In genomic region chr12:56630180-56630632, GRCh38 we compare ENCODE assay signal across 8 cellular contexts. TPM values are rescaled to one million over a fixed set of nuclear protein-coding genes. Genes with fewer than 3 reads are reported as not detected.
DNase-seq lines count a peak whose midpoint lies in the region; ATAC-seq and TF ChIP-seq lines count a peak whose summit lies in the region.

BAZ2A (minus strand) TSS chr12:56630326; CDS start chr12:56617530, 12,796 bp downstream.

- TF ChIP-seq CTCF in H9 (conservative IDR thresholded peaks at IDR 0.05) (no peak), MM.1S (IDR thresholded peaks at IDR 0.05; ENCODE audit: low read length) (no peak), fibroblast of villous mesenchyme (IDR thresholded peaks at IDR 0.05; ENCODE audit: insufficient read depth, low read depth, low read length) (no peak), nephron (IDR thresholded peaks at IDR 0.05; ENCODE audit: unreplicated experiment in 3 of 3) (no peak)

- no peak within 1 kb of the TSS for H2BK12ac ChIP-seq in H9 (ENCODE audit: insufficient read length, low read depth, low read length)

- peaks cover 2% of the 10 kb centered on the region for H3K79me1 ChIP-seq in H9 (ENCODE audit: insufficient read depth, low read depth, low read length, poor library complexity, severe bottlenecking)

- peak; percentile 78 for ATAC-seq in stimulated activated naive CD8-positive, alpha-beta T cell treated with anti-CD3 and anti-CD28 coated beads, Interleukin-15, Interleukin-2, amounts not matched to agents 100 U/mL and 50 U/mL, for 24 hours

- H3K4me3 ChIP-seq in MM.1S (ENCODE audit: low read length): peak within 1 kb of the TSS; percentile 79
- H3K4me3 ChIP-seq in SJCRH30: peak within 1 kb of the TSS; percentile 90
- peak within 1 kb of the TSS; percentile 79 for H3K4me3 ChIP-seq in fibroblast of villous mesenchyme (ENCODE audit: low read depth, low read length)

- H3K4me2 ChIP-seq in H9 (ENCODE audit: insufficient read depth, insufficient read length, low read length) (peak within 1 kb of the TSS; percentile 98), MM.1S (ENCODE audit: low read depth, low read length) (peak within 1 kb of the TSS; percentile 94)

- H3K27ac ChIP-seq in H9 (ENCODE audit: insufficient read length, low read depth, low read length) (no peak within 1 kb of the TSS), MM.1S (ENCODE audit: low read length) (peak within 1 kb of the TSS; percentile 85), SJCRH30 (peak within 1 kb of the TSS; percentile 63)

- H3K36me3 Mint-ChIP-seq in H9 (ENCODE audit: insufficient read depth in 1 of 3, low read depth in 3 of 3): peaks cover 2 to 16% (median 13%) of the 10 kb centered on the region in 3 experiments; a peak in 5 of 7 replicates
- H3K36me3 Mint-ChIP-seq in nephron (ENCODE audit: low read depth): peaks cover 14% of the 10 kb centered on the region

- no peaks in the 10 kb centered on the region for H3K27me3 ChIP-seq in H9 (ENCODE audit: insufficient read depth, low read length)
- no peaks in the 10 kb centered on the region for H3K27me3 ChIP-seq in MM.1S (replicated peaks; ENCODE audit: insufficient read depth, low read length)
- H3K27me3 ChIP-seq in SJCRH30: no peaks in the 10 kb centered on the region

- peaks cover 0 to 6% of the 10 kb centered on the region in 2 experiments; a peak in 2 of 5 replicates for H3K9me3 Mint-ChIP-seq in H9
- H3K9me3 Mint-ChIP-seq in nephron: no peaks in the 10 kb centered on the region

- H2AFZ ChIP-seq in H9 (ENCODE audit: low read length) (no peak within 1 kb of the TSS), MM.1S (ENCODE audit: low read length) (peak within 1 kb of the TSS; percentile 28; the same call in 1 of the 2 replicates)

- H4K8ac ChIP-seq in H9 (replicated peaks; ENCODE audit: insufficient read length, low read depth, low read length): no peak within 1 kb of the TSS

- no peak within 1 kb of the TSS; the same call in 1 of the 2 replicates for H2BK15ac ChIP-seq in H9 (ENCODE audit: low read depth, low read length)

- peak within 1 kb of the TSS; percentile 4 to 38 (median 37); a peak in 6 of 7 replicates for H3K27ac Mint-ChIP-seq in H9
- H3K27ac Mint-ChIP-seq in nephron: peak within 1 kb of the TSS; percentile 79 to 92 (median 87)

- H4K91ac ChIP-seq in H9 (ENCODE audit: insufficient read length, low read depth, low read length): no peak within 1 kb of the TSS

- no peak within 1 kb of the TSS for H2AK5ac ChIP-seq in H9 (ENCODE audit: insufficient read length, low read length)

- DNase-seq in ELF-1 (ENCODE audit: low read depth, low spot score): peak; percentile 81
- DNase-seq in H9: peak; percentile 96
- DNase-seq in MM.1S: peak; percentile 86
- peak; percentile 85 to 86 for DNase-seq in SJCRH30
- DNase-seq in activated gamma-delta T cell (lab: John Stamatoyannopoulos, UW): peak; percentile 72
- peak; percentile 78 for DNase-seq in fibroblast of villous mesenchyme (ENCODE audit: low read depth)
- peak; percentile 91 for DNase-seq in stimulated activated naive CD8-positive, alpha-beta T cell treated with anti-CD3 and anti-CD28 coated beads, Interleukin-15, Interleukin-2, amounts not matched to agents 100 U/mL and 50 U/mL, for 24 hours

- no peaks in the 10 kb centered on the region for H3K9me2 ChIP-seq in MM.1S (replicated peaks; ENCODE audit: insufficient read depth, low read length)

- peaks cover 45% of the 10 kb centered on the region for H3F3A ChIP-seq in MM.1S (ENCODE audit: insufficient read depth, low read length)

- H3K4me1 ChIP-seq in H9 (ENCODE audit: insufficient read depth, low read length) (peaks cover 14% of the 10 kb centered on the region; the same call in 1 of the 2 replicates), MM.1S (ENCODE audit: low read length) (peaks cover 36% of the 10 kb centered on the region), SJCRH30 (peaks cover 7% of the 10 kb centered on the region; the same call in 1 of the 2 replicates)

- no peak within 1 kb of the TSS for H3K56ac ChIP-seq in H9 (ENCODE audit: insufficient read length, low read depth, low read length)

- no peaks in the 10 kb centered on the region for H3K9me3 ChIP-seq in H9 (ENCODE audit: control insufficient read depth, low read depth, low read length)
- H3K9me3 ChIP-seq in MM.1S (replicated peaks; ENCODE audit: insufficient read depth, low read length): no peaks in the 10 kb centered on the region
- no peaks in the 10 kb centered on the region for H3K9me3 ChIP-seq in SJCRH30 (replicated peaks)

- H4K20me1 ChIP-seq in H9 (ENCODE audit: control insufficient read depth, insufficient read depth, insufficient read length) (no peaks in the 10 kb centered on the region), MM.1S (ENCODE audit: insufficient read depth, low read length) (peaks cover 8% of the 10 kb centered on the region; the same call in 1 of the 2 replicates)

- WGBS in H9 (ENCODE audit: extremely low coverage, insufficient read length, low lambda C conversion rate): no CpG with 5 or more reads among the region's 31 CpGs

- H3K79me2 ChIP-seq in H9 (ENCODE audit: insufficient read depth, low read length): peaks cover 23% of the 10 kb centered on the region; the same call in 1 of the 2 replicates
- H3K79me2 ChIP-seq in MM.1S (ENCODE audit: low read length): peaks cover 99% of the 10 kb centered on the region

- no peak within 1 kb of the TSS for H4K5ac ChIP-seq in H9 (ENCODE audit: insufficient read length, low read depth, low read length)

- peak within 1 kb of the TSS; percentile 42 for H3K18ac ChIP-seq in H9 (ENCODE audit: insufficient read length, low read depth, low read length)

- H3K36me3 ChIP-seq in MM.1S (replicated peaks; ENCODE audit: insufficient read depth, low read length) (no peaks in the 10 kb centered on the region; the same call in 1 of the 2 replicates), SJCRH30 (0 out of 2 replicates have a peak, but pooled peaks cover 2% of the 10 kb centered on the region)

- H3K9ac ChIP-seq in H9 (ENCODE audit: extremely low read depth, insufficient read length, low read length) (peak within 1 kb of the TSS; percentile 77), MM.1S (ENCODE audit: low read length) (peak within 1 kb of the TSS; percentile 91)

- no peak within 1 kb of the TSS for H3K23ac ChIP-seq in H9 (ENCODE audit: insufficient read length, low read depth, low read length)

- H3K14ac ChIP-seq in H9 (ENCODE audit: insufficient read depth, low read length): peak within 1 kb of the TSS; percentile 75; the same call in 1 of the 2 replicates

- H2BK120ac ChIP-seq in H9 (ENCODE audit: low read depth, low read length, poor library complexity, severe bottlenecking): no peak within 1 kb of the TSS

- peaks cover 20% of the 10 kb centered on the region for H3K23me2 ChIP-seq in H9 (ENCODE audit: insufficient read length, low read depth, low read length, poor library complexity, severe bottlenecking)

- H3K27me3 Mint-ChIP-seq in H9 (ENCODE audit: low read depth): no peaks in the 10 kb centered on the region
- no peaks in the 10 kb centered on the region for H3K27me3 Mint-ChIP-seq in nephron (ENCODE audit: low read depth)

- peak within 1 kb of the TSS; percentile 97 to 98 for H3K4me3 Mint-ChIP-seq in H9
- H3K4me3 Mint-ChIP-seq in nephron: peak within 1 kb of the TSS; percentile 88 to 99 (median 96)

- no peak within 1 kb of the TSS for H3T11ph ChIP-seq in H9 (ENCODE audit: low read length)

- H3K4me1 Mint-ChIP-seq in H9 (peaks cover 48 to 54% of the 10 kb centered on the region in 2 experiments), nephron (peaks cover 50% of the 10 kb centered on the region)

- no peak within 1 kb of the TSS for H2BK5ac ChIP-seq in H9 (ENCODE audit: insufficient read length, low read length)

- H3K4ac ChIP-seq in H9 (ENCODE audit: low read depth, low read length): no peak within 1 kb of the TSS

- no peak within 1 kb of the TSS for H2BK20ac ChIP-seq in H9 (ENCODE audit: low read depth, low read length, poor library complexity, severe bottlenecking)

RNA-seq across cellular contexts. Expression of gene BAZ2A, which starts in this region (rescaled TPM):
- total RNA-seq in H9 (2021) (94.1 and 108 TPM in 2 replicates), fibroblast of villous mesenchyme (44.8 and 57.9 TPM in 2 replicates)
- total RNA-seq in SJCRH30 (2014; rRNA removed; shearing (Covaris generic)): 34.2 and 42.9 TPM in 2 replicates
